Comparison of ENCODE assay signal across 8 cellular contexts in the genomic region with DNA sequence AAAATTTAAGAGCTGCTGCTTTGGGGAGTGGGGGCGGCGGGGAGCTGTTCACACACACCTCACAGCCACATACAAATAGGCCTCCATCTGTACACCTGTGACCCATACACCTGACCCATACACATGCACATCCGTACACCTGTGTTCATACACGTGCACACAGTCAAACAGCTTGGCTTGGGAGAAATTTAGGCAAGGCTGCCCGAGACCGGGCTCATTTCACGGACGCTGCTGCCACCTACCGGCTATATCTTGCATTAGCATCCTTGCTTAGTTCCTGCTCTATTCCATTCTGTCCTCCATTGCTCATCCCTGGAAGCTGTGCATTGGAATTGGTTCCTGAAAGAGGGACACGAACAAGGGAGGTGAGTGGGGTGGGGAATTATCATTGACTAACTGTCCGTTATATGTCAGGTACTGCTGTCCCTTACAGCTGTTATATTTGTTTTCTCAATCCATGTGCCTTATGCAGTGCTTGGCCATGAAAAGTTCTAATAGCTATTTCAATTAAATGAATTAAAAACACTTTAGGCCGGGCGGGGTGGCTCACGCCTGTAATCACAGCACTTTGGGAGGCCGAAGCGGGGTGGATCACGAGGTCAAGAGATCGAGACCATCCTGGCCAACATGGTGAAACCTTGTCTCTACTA. TPM values are rescaled to one million over a fixed set of nuclear protein-coding genes. Genes with fewer than 3 reads are reported as not detected.
A peak's percentile ranks its signal among the peaks of the same experiment; 100 is the strongest.
DNase-seq lines count a peak whose midpoint lies in the region; ATAC-seq and TF ChIP-seq lines count a peak whose summit lies in the region.

No MANE protein-coding gene starts in this region.

- H3K27me3 ChIP-seq in right cardiac atrium (ENCODE audit: control insufficient read depth, insufficient read depth) (no peaks in the 10 kb centered on the region), gastrocnemius medialis (no peaks in the 10 kb centered on the region)

- no peak for DNase-seq in AG04449 (ENCODE audit: low read depth, low spot score)
- DNase-seq in GM19238 (ENCODE audit: insufficient read length, low spot score), result peak; percentile 57
- DNase-seq in NCI-H1694 treated with DMSO at 0.1 percent for 48 hours (lab: John Stamatoyannopoulos, UW), result peak; percentile 77
- DNase-seq in T-helper 2 cell treated with Interferon-gamma antibody and Interleukin-4, amounts not matched to agents 5 μg/mL and 100 μg/mL, for 36 hours (ENCODE audit: low spot score), result peak; percentile 60
- peak in 51 of 56 donors; percentile 9 to 81 (median 48) for DNase-seq in amygdala (lab: John Stamatoyannopoulos, UW)
- peak; percentile 71 to 84 (median 81) for DNase-seq in right cardiac atrium
- peak; percentile 45 to 66 for DNase-seq in gastrocnemius medialis

- peaks cover 5% of the 10 kb centered on the region for H3K27me3 Mint-ChIP-seq in T-helper 2 cell treated with Interferon-gamma antibody and Interleukin-4, amounts not matched to agents 5 μg/mL and 100 μg/mL, for 36 hours (ENCODE audit: low read depth)

- TF ChIP-seq POLR2A in gastrocnemius medialis (IDR thresholded peaks at IDR 0.05), result no peak

- H3K36me3 Mint-ChIP-seq in T-helper 2 cell treated with Interferon-gamma antibody and Interleukin-4, amounts not matched to agents 5 μg/mL and 100 μg/mL, for 36 hours (ENCODE audit: low read depth), result no peaks in the 10 kb centered on the region

- intact Hi-C loops in right cardiac atrium (cut with DNase I) (loop anchor here (1.0 to 5.0 kb wide), 4 partner anchors 90 to 360 kb away; no protein-coding TSS in a partner anchor), gastrocnemius medialis (cut with DNase I; ENCODE audit: low total_unique reads) (loop anchor here (1.0 to 5.0 kb wide), 3 partner anchors 92 to 520 kb away; no protein-coding TSS in a partner anchor)

- no peaks in the 10 kb centered on the region for H3K9me3 ChIP-seq in right cardiac atrium (ENCODE audit: control insufficient read depth, low read length)
- H3K9me3 ChIP-seq in gastrocnemius medialis, result no peaks in the 10 kb centered on the region

- H3K4me3 ChIP-seq in AG04449 (ENCODE audit: low read depth, low read length), result no peak overlapping the region
- H3K4me3 ChIP-seq in right cardiac atrium (ENCODE audit: low read length), result no peak overlapping the region
- no peak overlapping the region for H3K4me3 ChIP-seq in gastrocnemius medialis

- 23% methylated on average over 18 of the region's 18 CpGs for WGBS in right cardiac atrium

- TF ChIP-seq CTCF in AG04449 (IDR thresholded peaks at IDR 0.05; ENCODE audit: insufficient read depth, low read length, missing control alignments), result peak; percentile 82
- TF ChIP-seq CTCF in gastrocnemius medialis (IDR thresholded peaks at IDR 0.05 in 4 of 5, conservative IDR thresholded peaks at IDR 0.05 in 1 of 5), result peak; percentile 89 to 95 (median 91)

- in situ Hi-C loops in gastrocnemius medialis (cut with MboI; ENCODE audit: low sequenced_read_pairs in 4 of 4), result loop anchor here (5.0 to 25.0 kb wide), 10 partner anchors 90 to 1835 kb away; a partner anchor contains a TSS

- H3K27ac Mint-ChIP-seq in T-helper 2 cell treated with Interferon-gamma antibody and Interleukin-4, amounts not matched to agents 5 μg/mL and 100 μg/mL, for 36 hours, result no peak overlapping the region

- CTCF ChIA-PET in AG04449 (lab: Yijun Ruan, JAX), result interaction anchor here (0.7 to 13.4 kb wide), 80 partner anchors 9 to 785 kb away, joined by 3 to 1100 read pairs (median 5); a partner anchor contains a TSS

- no peaks in the 10 kb centered on the region for H3K4me1 ChIP-seq in right cardiac atrium (ENCODE audit: control insufficient read depth, insufficient read depth, low read length)
- no peaks in the 10 kb centered on the region for H3K4me1 ChIP-seq in gastrocnemius medialis

- POLR2A ChIA-PET in AG04449 (lab: Yijun Ruan, JAX), result interaction anchor here (0.8 to 1.5 kb wide), 4 partner anchors 92 to 296 kb away, joined by 3 to 15 read pairs (median 6); a partner anchor contains a TSS

- H3K36me3 ChIP-seq in gastrocnemius medialis, result no peaks in the 10 kb centered on the region

- H3K27ac ChIP-seq in right cardiac atrium (ENCODE audit: low read length) (no peak overlapping the region), gastrocnemius medialis (no peak overlapping the region)

- no peaks in the 10 kb centered on the region for H3K9me3 Mint-ChIP-seq in T-helper 2 cell treated with Interferon-gamma antibody and Interleukin-4, amounts not matched to agents 5 μg/mL and 100 μg/mL, for 36 hours

- ATAC-seq in right cardiac atrium (peak; percentile 78 to 83), gastrocnemius medialis (peak; percentile 70 to 76), HG03342 (IDR thresholded peaks at IDR 0.05; ENCODE audit: unreplicated experiment) (no peak)

- no peak overlapping the region for H3K4me3 Mint-ChIP-seq in T-helper 2 cell treated with Interferon-gamma antibody and Interleukin-4, amounts not matched to agents 5 μg/mL and 100 μg/mL, for 36 hours

- peaks cover 9% of the 10 kb centered on the region for H3K4me1 Mint-ChIP-seq in T-helper 2 cell treated with Interferon-gamma antibody and Interleukin-4, amounts not matched to agents 5 μg/mL and 100 μg/mL, for 36 hours (ENCODE audit: low read depth)

RNA-seq across cellular contexts. Expression of a gene that starts 37.1 kb away (rescaled TPM):
- total RNA-seq in right cardiac atrium (10 to 100 TPM; 14.2 to 21.1 (median 18.4) TPM), gastrocnemius medialis (10 to 100 TPM; 19.5 to 28.6 (median 23.6) TPM)
- 8.9 TPM for polyA plus RNA-seq in right cardiac atrium
